In the genomic region with DNA sequence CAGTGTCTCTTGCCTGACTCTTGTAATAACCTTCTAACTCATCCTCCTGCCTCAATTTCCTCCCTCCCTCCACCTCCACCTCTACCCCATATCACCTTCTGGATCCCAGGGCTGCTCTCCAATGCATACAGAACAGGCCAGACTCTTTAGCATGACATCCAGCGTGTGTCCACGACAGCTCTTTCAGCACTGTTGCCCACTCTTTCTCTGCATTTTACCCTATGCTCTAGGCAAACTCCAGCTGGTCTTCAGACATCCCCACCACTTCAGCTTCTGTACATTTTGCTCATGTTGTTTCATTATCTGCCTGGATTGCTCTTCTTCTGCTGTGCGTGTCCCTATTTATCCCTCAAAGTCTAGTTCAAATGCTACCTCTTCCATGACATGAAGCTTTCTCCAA, we compare ENCODE assay signal across 1 cellular context.
TF ChIP-seq lines count a peak whose summit lies in the region.

No MANE protein-coding gene starts in this region.

TF ChIP-seq in IMR-90, 13 proteins besides CTCF, POLR2A, EP300 and RAD21:
- TF ChIP-seq FOS (IDR thresholded peaks at IDR 0.05; ENCODE audit: low read depth, low read length) = no peak
- TF ChIP-seq MAZ (IDR thresholded peaks at IDR 0.05; ENCODE audit: borderline replicate concordance, low read depth, low read length) = no peak
- no peak for TF ChIP-seq RFX5 (IDR thresholded peaks at IDR 0.05; ENCODE audit: low read depth, low read length)
- TF ChIP-seq MXI1 (IDR thresholded peaks at IDR 0.05; ENCODE audit: borderline replicate concordance, low read depth, low read length) = no peak
- no peak for TF ChIP-seq ELK1 (IDR thresholded peaks at IDR 0.05; ENCODE audit: borderline replicate concordance, low read depth, low read length)
- no peak for TF ChIP-seq CEBPB (IDR thresholded peaks at IDR 0.05; ENCODE audit: low read depth, low read length)
